ENCODE assay signal across 8 cellular contexts in genomic region chr4:172791841-172792240, GRCh38.
"Had no signal": no experiment of that assay in that cellular context is flagged by ENCODE, and none has a peak within 500 bp of the region (broad histone marks: within the 10 kb centered on the region; RNA-seq: fewer than 3 reads in every experiment).

No MANE protein-coding gene starts in this region.

- H3K4me3 Mint-ChIP-seq: GM23338, H9, HFFc6 had no signal

- H3K9ac ChIP-seq: GM23248 had no signal

- H2AFZ ChIP-seq: GM23248, GM23338 had no signal

- DNase-seq: GM23248, GOT3, H7, H9, HCEC 1CT, HFFc6 had no signal

- H3K36me3 ChIP-seq: HAP-1 had no signal

- H3K9me3 Mint-ChIP-seq: GM23338, H9 had no signal

- H3K4me3 ChIP-seq: GM23248, GM23338, HAP-1 had no signal

- H3K4me1 ChIP-seq: HAP-1 had no signal

- H3K9me3 ChIP-seq: HAP-1 had no signal

- H3K27ac Mint-ChIP-seq: GM23338, H9, HFFc6 had no signal

- H3K4me2 ChIP-seq: GM23338 had no signal

- H3K27ac ChIP-seq: GM23248 had no signal
